ENCODE assay signal across 1 cellular context in genomic region chr18:35443847-35444246, GRCh38.
TF ChIP-seq lines count a peak whose summit lies in the region.

No MANE protein-coding gene starts in this region.

TF ChIP-seq in K562, 482 proteins besides CTCF, POLR2A, EP300 and RAD21:
- no peak for TF ChIP-seq ZNF699 (CRISPR knock-in tag; IDR thresholded peaks at IDR 0.05; ENCODE audit: insufficient replicate concordance)
- peak; percentile 68; the same call in 1 of the 2 replicates for TF ChIP-seq ZNF740 (CRISPR knock-in tag; IDR thresholded peaks at IDR 0.05)
- TF ChIP-seq ZNF740 (tag; IDR thresholded peaks at IDR 0.05): 0 out of 4 replicates have a peak, but pooled peaks of 1 of the 2 experiments have one; percentile 45
- TF ChIP-seq VEZF1 (CRISPR knock-in tag; IDR thresholded peaks at IDR 0.05): 0 out of 2 replicates have a peak, but pooled peaks have one; percentile 20
- no peak for TF ChIP-seq ATF3 (IDR thresholded peaks at IDR 0.05)
- TF ChIP-seq ATF3 (CRISPR knock-in tag; conservative IDR thresholded peaks at IDR 0.05): no peak
TF ChIP-seq in K562: peak in this region for 2.
